Comparison of ENCODE assay signal across 8 cellular contexts in genomic region chr14:96501383-96501745, GRCh38. TPM values are rescaled to one million over a fixed set of nuclear protein-coding genes. Genes with fewer than 3 reads are reported as not detected.
A peak's percentile ranks its signal among the peaks of the same experiment; 100 is the strongest.
DNase-seq lines count a peak whose midpoint lies in the region; ATAC-seq and TF ChIP-seq lines count a peak whose summit lies in the region.

No MANE protein-coding gene starts in this region.

- no peaks in the 10 kb centered on the region for H3K27me3 Mint-ChIP-seq in type B pancreatic cell

- WGBS in liver = 2% methylated on average over 11 of the region's 11 CpGs

- in situ Hi-C loops in astrocyte of the spinal cord (cut with HindIII; ENCODE audit: low sequenced_read_pairs) = no loop called here

- peaks cover 54 to 72% (median 60%) of the 10 kb centered on the region in 10 experiments for H3K4me1 ChIP-seq in BLaER1 treated with 17β-estradiol and CSF1 and Interleukin-3, amounts not matched to agents 10 nM and 100 nM
- H3K4me1 ChIP-seq in HUES6 (ENCODE audit: control insufficient read depth, insufficient read depth, low read length) (peaks cover 11% of the 10 kb centered on the region; the same call in 1 of the 2 replicates), liver (ENCODE audit: control insufficient read depth in 4 of 4, insufficient read depth in 4 of 4, low read length in 3 of 4) (peaks cover 4 to 28% (median 19%) of the 10 kb centered on the region in 4 donors)

- H3K27ac Mint-ChIP-seq in type B pancreatic cell = peak overlapping the region; percentile 98

- H3K9ac ChIP-seq in BLaER1 treated with 17β-estradiol and CSF1 and Interleukin-3, amounts not matched to agents 10 nM and 100 nM = peak overlapping the region; percentile 93 to 98 (median 97)
- H3K9ac ChIP-seq in HUES6 (ENCODE audit: low read length) (peak overlapping the region; percentile 93), liver (ENCODE audit: low read depth in 1 of 2, low read length in 2 of 2) (peak overlapping the region; percentile 66 to 100)

- peaks cover 0 to 25% (median 11%) of the 10 kb centered on the region in 11 experiments; a peak in 11 of 22 replicates for H3K36me3 ChIP-seq in BLaER1 treated with 17β-estradiol and CSF1 and Interleukin-3, amounts not matched to agents 10 nM and 100 nM
- 0 out of 2 replicates have a peak, but pooled peaks cover 5% of the 10 kb centered on the region for H3K36me3 ChIP-seq in HUES6 (ENCODE audit: control insufficient read depth, insufficient read depth, low read length)
- H3K36me3 ChIP-seq in liver (ENCODE audit: control insufficient read depth in 4 of 4, insufficient read depth in 3 of 4, low read depth in 1 of 4, low read length in 3 of 4) = no peaks in the 10 kb centered on the region

- H3K9me3 Mint-ChIP-seq in type B pancreatic cell = no peaks in the 10 kb centered on the region

- no peak for TF ChIP-seq POLR2A in GM18505 (IDR thresholded peaks at IDR 0.05; ENCODE audit: borderline replicate concordance, extremely low read depth, insufficient read depth, insufficient read length)

- H3K9me3 ChIP-seq in BLaER1 treated with 17β-estradiol and CSF1 and Interleukin-3, amounts not matched to agents 10 nM and 100 nM (replicated peaks in 1 of 11) = no peaks in the 10 kb centered on the region
- H3K9me3 ChIP-seq in HUES6 (ENCODE audit: control insufficient read depth, insufficient read depth, low read depth, low read length) (no peaks in the 10 kb centered on the region), liver (ENCODE audit: control insufficient read depth in 4 of 4, low read length in 3 of 4) (no peaks in the 10 kb centered on the region)

- TF ChIP-seq CTCF in astrocyte of the spinal cord (IDR thresholded peaks at IDR 0.05; ENCODE audit: low read depth, low read length) (no peak), liver (IDR thresholded peaks at IDR 0.05; ENCODE audit: low read depth, low read length, missing input control) (no peak), type B pancreatic cell (conservative IDR thresholded peaks at IDR 0.05) (no peak)

- H3K4me2 ChIP-seq in BLaER1 treated with 17β-estradiol and CSF1 and Interleukin-3, amounts not matched to agents 10 nM and 100 nM = peak overlapping the region; percentile 83 to 96 (median 88)

- H3K27me3 ChIP-seq in BLaER1 treated with 17β-estradiol and CSF1 and Interleukin-3, amounts not matched to agents 10 nM and 100 nM = no peaks in the 10 kb centered on the region
- H3K27me3 ChIP-seq in HUES6 (ENCODE audit: control insufficient read depth, insufficient read depth, low read length) = no peaks in the 10 kb centered on the region
- H3K27me3 ChIP-seq in liver (ENCODE audit: control insufficient read depth in 4 of 4, insufficient read depth in 4 of 4, low read length in 3 of 4) = no peaks in the 10 kb centered on the region

- no peak for ATAC-seq in GM18505 (IDR thresholded peaks at IDR 0.05; ENCODE audit: unreplicated experiment)

- peak overlapping the region; percentile 99 for H3K4me3 Mint-ChIP-seq in type B pancreatic cell

- peaks cover 35 to 39% (median 37%) of the 10 kb centered on the region in 11 experiments for H4K20me1 ChIP-seq in BLaER1 treated with 17β-estradiol and CSF1 and Interleukin-3, amounts not matched to agents 10 nM and 100 nM

- DNase-seq in astrocyte of the spinal cord (ENCODE audit: low read depth, low spot score) = peak; percentile 15
- DNase-seq in type B pancreatic cell (ENCODE audit: extremely low spot score, unreplicated experiment) = no peak
- DNase-seq in NCI-H2029 (lab: John Stamatoyannopoulos, UW) = no peak
- DNase-seq in hypothalamus (lab: John Stamatoyannopoulos, UW) = no peak

- peaks cover 15% of the 10 kb centered on the region for H3K36me3 Mint-ChIP-seq in type B pancreatic cell

- peak overlapping the region; percentile 74 to 97 (median 84) for H3K4me3 ChIP-seq in BLaER1 treated with 17β-estradiol and CSF1 and Interleukin-3, amounts not matched to agents 10 nM and 100 nM
- H3K4me3 ChIP-seq in HUES6 (ENCODE audit: low read depth, low read length) (peak overlapping the region; percentile 100), astrocyte of the spinal cord (ENCODE audit: low read depth, low read length) (peak overlapping the region; percentile 99), liver (ENCODE audit: low read depth in 1 of 3, low read length in 3 of 3) (peak overlapping the region; percentile 73 to 98 (median 81))

- H3K27ac ChIP-seq in BLaER1 treated with 17β-estradiol and CSF1 and Interleukin-3, amounts not matched to agents 10 nM and 100 nM = peak overlapping the region; percentile 93 to 98 (median 96)
- H3K27ac ChIP-seq in HUES6 (ENCODE audit: low read depth, low read length) = peak overlapping the region; percentile 93
- peak overlapping the region; percentile 97 to 98 for H3K27ac ChIP-seq in liver (ENCODE audit: low read depth in 1 of 2, low read length in 2 of 2)

- TF ChIP-seq RAD21 in liver (IDR thresholded peaks at IDR 0.05) = no peak

- H3K4me1 Mint-ChIP-seq in type B pancreatic cell (ENCODE audit: unreplicated experiment) = peaks cover 20% of the 10 kb centered on the region

TF ChIP-seq in liver, 16 proteins besides CTCF, POLR2A, EP300 and RAD21:
- no peak for TF ChIP-seq YY1 (IDR thresholded peaks at IDR 0.05)
- no peak for TF ChIP-seq NR2F2 (IDR thresholded peaks at IDR 0.05)
- TF ChIP-seq SP1 (IDR thresholded peaks at IDR 0.05) = no peak
- TF ChIP-seq REST (IDR thresholded peaks at IDR 0.05) = no peak
- no peak for TF ChIP-seq RXRA (IDR thresholded peaks at IDR 0.05)
- TF ChIP-seq JUND (IDR thresholded peaks at IDR 0.05) = no peak
- TF ChIP-seq EGR1 (IDR thresholded peaks at IDR 0.05; ENCODE audit: low read depth in 2 of 2) = no peak
- TF ChIP-seq HNF4G (IDR thresholded peaks at IDR 0.05) = no peak
- TF ChIP-seq HNF4A (conservative IDR thresholded peaks at IDR 0.05) = no peak
- TF ChIP-seq MAX (IDR thresholded peaks at IDR 0.05) = no peak

RNA-seq across cellular contexts. Expression of gene PAPOLA, which starts 0.8 kb away (rescaled TPM):
- total RNA-seq in liver (100 to 1,000 TPM in 1 of 2 donors, 10 to 100 TPM in 1; 89.7 to 107 TPM), type B pancreatic cell (ENCODE audit: low replicate concordance) (184 and 210 TPM in 2 replicates)
- 10 to 100 TPM; 29.4 to 53.4 TPM for polyA plus RNA-seq in liver
